In genomic region chr17:21214015-21214776, GRCh38 we compare ENCODE assay signal across 8 cellular contexts. TPM values are rescaled to one million over a fixed set of nuclear protein-coding genes. Genes with fewer than 3 reads are reported as not detected.
DNase-seq lines count a peak whose midpoint lies in the region; FAIRE-seq and TF ChIP-seq lines count a peak whose summit lies in the region.

Gene TMEM11 (minus strand): TSS chr17:21214161. CDS start chr17:21214152, 9 bp downstream.

- FAIRE-seq in G401.6 (lab: Jason Lieb, UNC), result peak; percentile 50

- TF ChIP-seq CTCF in fibroblast of the aortic adventitia (IDR thresholded peaks at IDR 0.05; ENCODE audit: insufficient read depth, low read length) (no peak), nephron progenitor cell (IDR thresholded peaks at IDR 0.05) (no peak)

- H3K4me3 ChIP-seq in HAP-1, result peak within 1 kb of the TSS; percentile 96
- peak within 1 kb of the TSS; percentile 93 for H3K4me3 ChIP-seq in MG63
- peak within 1 kb of the TSS; percentile 92 for H3K4me3 ChIP-seq in fibroblast of the aortic adventitia (ENCODE audit: low read depth, low read length)

- peak; percentile 91 to 96 for DNase-seq in HAP-1 (ENCODE audit: low spot score in 2 of 2)
- DNase-seq in MG63, result peak; percentile 94
- peak; percentile 95 for DNase-seq in SHP77 treated with DMSO at 0.1 percent for 48 hours (lab: John Stamatoyannopoulos, UW)
- peak; percentile 98 for DNase-seq in activated effector memory CD4-positive, alpha-beta T cell treated with anti-CD3 and anti-CD28 coated beads, Interleukin-2, amount 50 U/mL, for 16 hours
- peak; percentile 93 for DNase-seq in fibroblast of the aortic adventitia (ENCODE audit: low read depth)
- peak; percentile 97 for DNase-seq in nephron progenitor cell

- H3K27me3 Mint-ChIP-seq in nephron progenitor cell (ENCODE audit: low read depth, poor library complexity), result no peaks in the 10 kb centered on the region
- H3K27me3 Mint-ChIP-seq in stimulated activated naive CD8-positive, alpha-beta T cell treated with anti-CD3 and anti-CD28 coated beads, Interleukin-15, Interleukin-2, amounts not matched to agents 100 ng/mL and 50 ng/mL, for 24 hours, result no peaks in the 10 kb centered on the region

- no peaks in the 10 kb centered on the region for H3K27me3 ChIP-seq in HAP-1 (ENCODE audit: low read depth)
- H3K27me3 ChIP-seq in MG63, result no peaks in the 10 kb centered on the region

- no peaks in the 10 kb centered on the region for H3K9me3 Mint-ChIP-seq in nephron progenitor cell
- no peaks in the 10 kb centered on the region for H3K9me3 Mint-ChIP-seq in stimulated activated naive CD8-positive, alpha-beta T cell treated with anti-CD3 and anti-CD28 coated beads, Interleukin-15, Interleukin-2, amounts not matched to agents 100 ng/mL and 50 ng/mL, for 24 hours

- H3K4me3 Mint-ChIP-seq in nephron progenitor cell, result peak within 1 kb of the TSS; percentile 97
- peak within 1 kb of the TSS; percentile 97 for H3K4me3 Mint-ChIP-seq in stimulated activated naive CD8-positive, alpha-beta T cell treated with anti-CD3 and anti-CD28 coated beads, Interleukin-15, Interleukin-2, amounts not matched to agents 100 ng/mL and 50 ng/mL, for 24 hours

- in situ Hi-C loops in HAP-1 (cut with MboI; ENCODE audit: low sequenced_read_pairs), result no loop called here

- H3K9me3 ChIP-seq in HAP-1 (no peaks in the 10 kb centered on the region), MG63 (no peaks in the 10 kb centered on the region)

- H3K4me1 ChIP-seq in HAP-1, result peaks cover 25% of the 10 kb centered on the region

- H3K36me3 ChIP-seq in HAP-1 (replicated peaks) (peaks cover 31% of the 10 kb centered on the region), MG63 (peaks cover 4% of the 10 kb centered on the region; the same call in 1 of the 2 replicates)

- H3K27ac Mint-ChIP-seq in nephron progenitor cell, result peak within 1 kb of the TSS; percentile 100
- H3K27ac Mint-ChIP-seq in stimulated activated naive CD8-positive, alpha-beta T cell treated with anti-CD3 and anti-CD28 coated beads, Interleukin-15, Interleukin-2, amounts not matched to agents 100 ng/mL and 50 ng/mL, for 24 hours, result peak within 1 kb of the TSS; percentile 92

- H3K36me3 Mint-ChIP-seq in nephron progenitor cell (ENCODE audit: low read depth), result no peaks in the 10 kb centered on the region
- peaks cover 25% of the 10 kb centered on the region for H3K36me3 Mint-ChIP-seq in stimulated activated naive CD8-positive, alpha-beta T cell treated with anti-CD3 and anti-CD28 coated beads, Interleukin-15, Interleukin-2, amounts not matched to agents 100 ng/mL and 50 ng/mL, for 24 hours (ENCODE audit: low read depth)

- H3K4me1 Mint-ChIP-seq in nephron progenitor cell, result peaks cover 55% of the 10 kb centered on the region
- H3K4me1 Mint-ChIP-seq in stimulated activated naive CD8-positive, alpha-beta T cell treated with anti-CD3 and anti-CD28 coated beads, Interleukin-15, Interleukin-2, amounts not matched to agents 100 ng/mL and 50 ng/mL, for 24 hours (ENCODE audit: low read depth), result peaks cover 71% of the 10 kb centered on the region

RNA-seq across cellular contexts. Expression of gene TMEM11, which starts in this region (rescaled TPM):
- 13.9 and 18.9 TPM in 2 replicates for total RNA-seq in MG63 (2014; rRNA removed; shearing (Covaris generic); ENCODE audit: low replicate concordance)
- 5.0 and 17.5 TPM in 2 replicates for total RNA-seq in fibroblast of the aortic adventitia (ENCODE audit: low replicate concordance)

Comparison
In these comparisons a context has a peak if more than half of its experiments do, and no peak if none do; other contexts are left out.
1. Peak in every context shown above with its lines: DNase-seq and H3K4me3 ChIP-seq.